ENCODE assay signal across 9 cellular contexts in the genomic region with DNA sequence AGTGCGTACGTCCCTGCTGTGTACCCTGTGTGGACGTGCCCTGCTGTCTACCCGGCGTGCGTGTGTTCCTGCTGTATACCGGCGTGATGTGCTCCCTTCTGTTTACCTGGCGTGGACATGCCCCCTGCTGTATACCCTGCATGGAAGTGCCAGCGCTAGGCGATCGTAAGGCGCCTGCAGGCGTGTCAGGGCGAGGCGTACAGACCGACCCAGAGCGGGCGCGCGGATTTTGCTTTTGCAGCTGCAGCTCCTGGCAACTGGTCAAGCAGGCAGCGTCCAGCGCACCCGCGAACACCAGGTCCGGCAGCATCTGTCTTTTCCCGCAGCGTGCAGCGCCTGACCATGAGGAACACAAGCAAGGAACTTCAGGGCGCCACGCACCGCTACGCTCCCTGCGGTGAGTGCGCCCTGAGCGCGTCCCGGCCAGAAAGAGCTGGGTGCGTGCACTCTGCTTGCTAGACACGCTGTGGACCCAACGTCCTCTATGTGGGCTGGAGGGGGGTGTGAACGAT. TPM values are rescaled to one million over a fixed set of nuclear protein-coding genes. Genes with fewer than 3 reads are reported as not detected.
A peak's percentile ranks its signal among the peaks of the same experiment; 100 is the strongest.
DNase-seq lines count a peak whose midpoint lies in the region; ATAC-seq and TF ChIP-seq lines count a peak whose summit lies in the region.
"Had no signal": no experiment of that assay in that cellular context is flagged by ENCODE, and none has a peak within 500 bp of the region (broad histone marks: within the 10 kb centered on the region; RNA-seq: fewer than 3 reads in every experiment).

No MANE protein-coding gene starts in this region.

- H3K4me3 Mint-ChIP-seq in brain: peak overlapping the region; percentile 82 to 97 (median 92)
- H3K4me3 Mint-ChIP-seq in stimulated activated naive CD8-positive, alpha-beta T cell treated with anti-CD3 and anti-CD28 coated beads, Interleukin-15, amount 100 ng/mL, for 72 hours: peak overlapping the region; percentile 84 to 86

- H3K36me3 Mint-ChIP-seq in brain: no peaks in the 10 kb centered on the region

- H3K36me3 ChIP-seq in kidney epithelial cell (ENCODE audit: control insufficient read depth, insufficient read depth, low read length): no peaks in the 10 kb centered on the region

- peak overlapping the region; percentile 60 for H3K4me3 ChIP-seq in kidney epithelial cell (ENCODE audit: low read depth, low read length)

- DNase-seq in DMS53 (lab: John Stamatoyannopoulos, UW) (peak; percentile 80), kidney epithelial cell (ENCODE audit: low read depth) (no peak), GM10266 (ENCODE audit: extremely low spot score) (no peak), globus pallidus (ENCODE audit: low spot score) (no peak)
- peak in 1 of 2 donors; percentile 12 for DNase-seq in stimulated activated naive CD8-positive, alpha-beta T cell treated with anti-CD3 and anti-CD28 coated beads, Interleukin-15, amount 100 ng/mL, for 72 hours

- peaks cover 0 to 2% (median 0%) of the 10 kb centered on the region in 5 experiments for H3K9me3 Mint-ChIP-seq in brain
- H3K9me3 Mint-ChIP-seq in stimulated activated naive CD8-positive, alpha-beta T cell treated with anti-CD3 and anti-CD28 coated beads, Interleukin-15, amount 100 ng/mL, for 72 hours: no peaks in the 10 kb centered on the region

- peaks cover 72% of the 10 kb centered on the region for H3K27me3 Mint-ChIP-seq in brain
- peaks cover 37% of the 10 kb centered on the region for H3K27me3 Mint-ChIP-seq in stimulated activated naive CD8-positive, alpha-beta T cell treated with anti-CD3 and anti-CD28 coated beads, Interleukin-15, amount 100 ng/mL, for 72 hours

- TF ChIP-seq CTCF in brain (conservative IDR thresholded peaks at IDR 0.05) (no peak), kidney epithelial cell (IDR thresholded peaks at IDR 0.05; ENCODE audit: insufficient read depth, low read length, poor library complexity, severe bottlenecking) (no peak), GM10266 (IDR thresholded peaks at IDR 0.05; ENCODE audit: control insufficient read depth, insufficient read depth, low read depth, missing control alignments) (no peak)

- peaks cover 13% of the 10 kb centered on the region for H3K27me3 ChIP-seq in kidney epithelial cell (ENCODE audit: control insufficient read depth, insufficient read depth, low read length)

- ATAC-seq in HG03442 (IDR thresholded peaks at IDR 0.05; ENCODE audit: unreplicated experiment) (peak; percentile 4), HG02884 (IDR thresholded peaks at IDR 0.05; ENCODE audit: unreplicated experiment) (no peak)
- no peak for ATAC-seq in stimulated activated naive CD8-positive, alpha-beta T cell treated with anti-CD3 and anti-CD28 coated beads, Interleukin-15, amount 100 ng/mL, for 72 hours

- H3K4me1 Mint-ChIP-seq in brain: peaks cover 12% of the 10 kb centered on the region
- peaks cover 28% of the 10 kb centered on the region for H3K4me1 Mint-ChIP-seq in stimulated activated naive CD8-positive, alpha-beta T cell treated with anti-CD3 and anti-CD28 coated beads, Interleukin-15, amount 100 ng/mL, for 72 hours

- no peak overlapping the region for H3K27ac Mint-ChIP-seq in brain
- peak overlapping the region in 1 of 2 donors; percentile 73 for H3K27ac Mint-ChIP-seq in stimulated activated naive CD8-positive, alpha-beta T cell treated with anti-CD3 and anti-CD28 coated beads, Interleukin-15, amount 100 ng/mL, for 72 hours

RNA-seq across cellular contexts. Expression of gene C7orf57, which starts 0.7 kb away (rescaled TPM):
- polyA plus RNA-seq in brain (ENCODE audit: insufficient read depth, low read depth, low replicate concordance): not detected
- total RNA-seq in kidney epithelial cell: 0.34 TPM in 1 of 2 replicates, not detected in the other
- total RNA-seq: NCI-H460 had no signal

RNA-seq across cellular contexts. Expression of gene SUN3, which starts 7.1 kb away (rescaled TPM):
- not detected for polyA plus RNA-seq in brain (ENCODE audit: insufficient read depth, low read depth, low replicate concordance)
- total RNA-seq in kidney epithelial cell: not detected in 2 replicates
- total RNA-seq: NCI-H460 had no signal

RNA-seq across cellular contexts. Expression of gene UPP1, which starts 53.0 kb away (rescaled TPM):
- 7.8 TPM for polyA plus RNA-seq in brain (ENCODE audit: insufficient read depth, low read depth, low replicate concordance)
- total RNA-seq in kidney epithelial cell: 421 and 429 TPM in 2 replicates

RNA-seq across cellular contexts. Expression of gene HUS1, which starts 56.6 kb away (rescaled TPM):
- polyA plus RNA-seq in brain (ENCODE audit: insufficient read depth, low read depth, low replicate concordance): 9.7 TPM
- 12.0 and 13.4 TPM in 2 replicates for total RNA-seq in kidney epithelial cell
